Comparison of ENCODE assay signal across 9 cellular contexts in the genomic region with DNA sequence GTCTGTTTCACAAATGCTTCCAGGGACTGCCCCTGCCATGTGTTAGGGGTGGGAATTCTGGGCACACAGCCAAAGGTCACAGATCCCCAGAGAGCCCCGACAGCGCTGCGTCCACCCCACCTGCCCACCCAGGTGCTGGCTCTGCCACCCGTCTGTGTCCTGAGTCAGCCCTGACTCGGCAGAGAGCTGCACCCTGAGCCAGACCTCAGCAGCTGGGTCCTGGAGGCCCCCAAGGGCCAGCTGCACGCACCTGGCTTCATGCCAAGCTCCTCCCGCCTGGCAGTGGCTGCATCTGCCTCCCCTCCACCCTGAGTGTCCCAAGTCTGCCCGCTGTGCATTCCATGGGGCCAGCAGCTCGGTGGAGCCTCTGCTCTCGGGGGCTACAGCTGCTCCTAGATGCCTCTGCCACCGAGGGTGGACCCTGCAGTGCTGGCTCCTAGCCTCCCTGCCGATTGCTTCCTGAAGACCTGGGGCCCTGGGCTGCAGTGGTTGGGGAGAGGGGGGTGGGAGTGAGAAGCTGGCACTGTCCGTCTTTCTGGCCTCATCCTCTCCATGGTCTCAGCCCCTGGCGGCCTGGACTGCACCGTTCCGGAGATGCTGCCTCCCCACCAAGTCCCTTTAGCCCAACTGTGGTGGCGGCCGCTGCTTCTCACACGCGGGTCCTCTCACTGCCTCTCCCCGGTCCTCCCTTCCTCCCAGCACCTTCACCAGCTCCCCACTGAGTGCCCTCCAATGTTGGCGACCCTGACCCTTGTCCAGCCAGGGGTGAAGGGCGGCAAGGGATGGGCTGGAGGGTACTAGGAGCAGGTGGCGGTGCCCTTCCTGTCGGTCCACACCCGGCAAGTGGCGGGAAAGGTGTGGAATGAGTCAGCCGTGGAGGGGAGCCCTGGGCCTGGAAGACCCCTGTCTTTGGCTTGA. TPM values are rescaled to one million over a fixed set of nuclear protein-coding genes. Genes with fewer than 3 reads are reported as not detected.
DNase-seq lines count a peak whose midpoint lies in the region; ATAC-seq, FAIRE-seq and TF ChIP-seq lines count a peak whose summit lies in the region.
"Had no signal": no experiment of that assay in that cellular context is flagged by ENCODE, and none has a peak within 500 bp of the region (broad histone marks: within the 10 kb centered on the region; RNA-seq: fewer than 3 reads in every experiment).

No MANE protein-coding gene starts in this region.

- dilution Hi-C loops in endothelial cell of umbilical vein (cut with MboI; ENCODE audit: extremely low pct_ligation_motif_present, low sequenced_read_pairs), result no loop called here

- no peaks in the 10 kb centered on the region for H3K9me3 Mint-ChIP-seq in activated naive CD4-positive, alpha-beta T cell treated with anti-CD3 and anti-CD28 coated beads, Interleukin-2, amount 10 ng/mL, durations not matched to agents 7 days and 5 days

- ATAC-seq in HG03457 (IDR thresholded peaks at IDR 0.05; ENCODE audit: unreplicated experiment), result no peak

- H3K9ac ChIP-seq in endothelial cell of umbilical vein (replicated peaks; ENCODE audit: extremely low read depth, insufficient read depth, low read length), result no peak overlapping the region

- intact Hi-C loops in endothelial cell of umbilical vein (cut with micrococcal nuclease) (no loop called here), testis (cut with DNase I; ENCODE audit: low total_unique reads) (no loop called here)

- no peaks in the 10 kb centered on the region for H3K36me3 ChIP-seq in endothelial cell of umbilical vein (ENCODE audit: control insufficient read depth in 2 of 2, extremely low read depth in 1 of 2, insufficient read depth in 2 of 2, low read length in 2 of 2)
- no peaks in the 10 kb centered on the region for H3K36me3 ChIP-seq in testis (ENCODE audit: low read depth, missing control alignments)

- H3K27ac ChIP-seq in endothelial cell of umbilical vein (ENCODE audit: insufficient read depth, low read depth, low read length), result no peak overlapping the region
- no peak overlapping the region for H3K27ac ChIP-seq in testis

- H3K9me3 ChIP-seq in endothelial cell of umbilical vein (replicated peaks; ENCODE audit: control insufficient read depth, insufficient read depth, low read length) (no peaks in the 10 kb centered on the region), testis (no peaks in the 10 kb centered on the region)

- no peak overlapping the region for H3K27ac Mint-ChIP-seq in activated naive CD4-positive, alpha-beta T cell treated with anti-CD3 and anti-CD28 coated beads, Interleukin-2, amount 10 ng/mL, durations not matched to agents 7 days and 5 days

- H3K36me3 Mint-ChIP-seq in activated naive CD4-positive, alpha-beta T cell treated with anti-CD3 and anti-CD28 coated beads, Interleukin-2, amount 10 ng/mL, durations not matched to agents 7 days and 5 days, result peaks cover 2% of the 10 kb centered on the region

- DNase-seq in NCI-H524 (lab: John Stamatoyannopoulos, UW), result peak; percentile 70 to 87
- DNase-seq in NCI-H524 treated with DMSO at 0.1 percent for 48 hours (lab: John Stamatoyannopoulos, UW), result no peak
- DNase-seq in NCI-H446 (lab: John Stamatoyannopoulos, UW), result peak; percentile 32 to 77
- DNase-seq in endothelial cell of umbilical vein (ENCODE audit: low read depth, low spot score), result peak; percentile 23
- DNase-seq in testis, result peak; percentile 44
- DNase-seq in activated naive CD4-positive, alpha-beta T cell treated with anti-CD3 and anti-CD28 coated beads, Interleukin-2, amount 10 ng/mL, durations not matched to agents 7 days and 5 days, result no peak
- DNase-seq in HPDE6-E6E7 (ENCODE audit: extremely low spot score), result no peak
- DNase-seq: activated CD4-positive, CD25-positive, alpha-beta regulatory T cell treated with anti-CD3 and anti-CD28 coated beads, Interleukin-2, amount 50 U/mL, for 72 hours had no signal

- no peaks in the 10 kb centered on the region for H3K79me2 ChIP-seq in endothelial cell of umbilical vein (ENCODE audit: control insufficient read depth, insufficient read depth, low read length)

- H2AFZ ChIP-seq in endothelial cell of umbilical vein (ENCODE audit: low read depth, low read length), result no peak overlapping the region

- H4K20me1 ChIP-seq in endothelial cell of umbilical vein (replicated peaks; ENCODE audit: control insufficient read depth, extremely low read depth, insufficient read depth, low read length), result no peaks in the 10 kb centered on the region

- TF ChIP-seq POLR2A in endothelial cell of umbilical vein (IDR thresholded peaks at IDR 0.05; ENCODE audit: low read depth, low read length), result no peak
- no peak for TF ChIP-seq POLR2A in testis (IDR thresholded peaks at IDR 0.05)

- peaks cover 50% of the 10 kb centered on the region for H3K27me3 Mint-ChIP-seq in activated naive CD4-positive, alpha-beta T cell treated with anti-CD3 and anti-CD28 coated beads, Interleukin-2, amount 10 ng/mL, durations not matched to agents 7 days and 5 days

- 57 to 78% methylated on average over 17 to 28 of the region's 28 CpGs for WGBS in testis, 2 donors

- H3K27me3 ChIP-seq in endothelial cell of umbilical vein (ENCODE audit: control insufficient read depth in 2 of 2, insufficient read depth in 2 of 2, low read length in 2 of 2), result peaks cover 0 to 2% of the 10 kb centered on the region in 2 experiments
- no peaks in the 10 kb centered on the region for H3K27me3 ChIP-seq in testis

- H3K9me1 ChIP-seq in endothelial cell of umbilical vein (replicated peaks; ENCODE audit: control insufficient read depth, extremely low read depth, insufficient read depth, low read length), result no peaks in the 10 kb centered on the region

- FAIRE-seq in endothelial cell of umbilical vein (lab: Jason Lieb, UNC), result no peak

- peaks cover 30% of the 10 kb centered on the region for H3K4me1 Mint-ChIP-seq in activated naive CD4-positive, alpha-beta T cell treated with anti-CD3 and anti-CD28 coated beads, Interleukin-2, amount 10 ng/mL, durations not matched to agents 7 days and 5 days

- CTCF ChIA-PET in endothelial cell of umbilical vein (lab: Charles Lee), result interaction anchor here (1.1 kb wide), 2 partner anchors 9 kb away, joined by 3 read pairs; no protein-coding TSS in a partner anchor
- CTCF ChIA-PET in activated naive CD4-positive, alpha-beta T cell treated with anti-CD3 and anti-CD28 coated beads, Interleukin-2, amount 10 ng/mL, durations not matched to agents 7 days and 5 days (lab: Charles Lee), result interaction anchor here (0.8 to 2.0 kb wide), 2 partner anchors 10 to 30 kb away, joined by 4 to 7 read pairs; no protein-coding TSS in a partner anchor

- H3K4me2 ChIP-seq in endothelial cell of umbilical vein (ENCODE audit: insufficient read depth, low read length), result no peak overlapping the region

- POLR2A ChIA-PET in endothelial cell of umbilical vein (lab: Charles Lee), result interaction anchor here (0.9 kb wide), 1 partner anchor 8 kb away, joined by 3 read pairs; no protein-coding TSS in a partner anchor

- TF ChIP-seq CTCF in endothelial cell of umbilical vein (IDR thresholded peaks at IDR 0.05; ENCODE audit: extremely low read depth in 1 of 2, insufficient read depth in 1 of 2, low read depth in 1 of 2, low read length in 2 of 2) (no peak), testis (IDR thresholded peaks at IDR 0.05) (no peak)

- H3K4me3 ChIP-seq in endothelial cell of umbilical vein (replicated peaks in 1 of 3; ENCODE audit: insufficient read depth in 1 of 3, low read depth in 1 of 3, low read length in 3 of 3) (no peak overlapping the region), testis (no peak overlapping the region)

- BruUV-seq in endothelial cell of umbilical vein (replicated peaks; lab: Mats Ljungman, UMichigan), result no TSS peak

- H3K4me3 Mint-ChIP-seq in activated naive CD4-positive, alpha-beta T cell treated with anti-CD3 and anti-CD28 coated beads, Interleukin-2, amount 10 ng/mL, durations not matched to agents 7 days and 5 days, result no peak overlapping the region

- H3K4me1 ChIP-seq in endothelial cell of umbilical vein (ENCODE audit: control insufficient read depth, extremely low read depth, insufficient read depth, low read length), result peaks cover 9% of the 10 kb centered on the region
- peaks cover 27% of the 10 kb centered on the region for H3K4me1 ChIP-seq in testis

RNA-seq across cellular contexts. Expression of a gene that starts 3.0 kb away (rescaled TPM):
- total RNA-seq in endothelial cell of umbilical vein (0.46 and 1.9 TPM in 2 replicates), testis (1 to 10 TPM in 1 of 2 donors, under 1 TPM in 1; 0.55 to 5.9 TPM)
- polyA plus RNA-seq in endothelial cell of umbilical vein (1.3 and 2.3 TPM in 2 replicates), testis (ENCODE audit: insufficient read depth, low read depth, low replicate concordance) (9.3 TPM)
- polyA plus RNA-seq in endothelial cell of umbilical vein (2011; cell fraction: cytosol; rRNA removed), result 1.2 and 2.5 TPM in 2 replicates
- 1.2 TPM in 1 of 2 replicates, not detected in the other for polyA plus RNA-seq in endothelial cell of umbilical vein (2011; cell fraction: nucleus; rRNA removed)
- polyA plus RNA-seq in endothelial cell of umbilical vein (2012), result 1.9 and 3.2 TPM in 2 replicates
- polyA minus RNA-seq in endothelial cell of umbilical vein, result 0.19 and 0.40 TPM in 2 replicates
- polyA minus RNA-seq in endothelial cell of umbilical vein (2011; cell fraction: cytosol; rRNA and poly(A)+ RNA removed), result 7.6 TPM
- 0.34 TPM in 1 of 2 replicates, not detected in the other for polyA minus RNA-seq in endothelial cell of umbilical vein (2011; cell fraction: nucleus; rRNA and poly(A)+ RNA removed)

RNA-seq across cellular contexts. Expression of a gene that starts 13.2 kb away (rescaled TPM):
- total RNA-seq in endothelial cell of umbilical vein (not detected in 2 replicates), testis (1 to 10 TPM in 1 of 2 donors, under 1 TPM in 1; 0.55 to 2.3 TPM)
- polyA plus RNA-seq in endothelial cell of umbilical vein (not detected in 2 replicates), testis (ENCODE audit: insufficient read depth, low read depth, low replicate concordance) (3.0 TPM)
- polyA plus RNA-seq in endothelial cell of umbilical vein (2011; cell fraction: cytosol; rRNA removed), result not detected in 2 replicates
- polyA plus RNA-seq in endothelial cell of umbilical vein (2011; cell fraction: nucleus; rRNA removed), result not detected in 2 replicates
- not detected in 2 replicates for polyA plus RNA-seq in endothelial cell of umbilical vein (2012)
- polyA minus RNA-seq in endothelial cell of umbilical vein, result not detected in 2 replicates
- not detected for polyA minus RNA-seq in endothelial cell of umbilical vein (2011; cell fraction: cytosol; rRNA and poly(A)+ RNA removed)
- not detected in 2 replicates for polyA minus RNA-seq in endothelial cell of umbilical vein (2011; cell fraction: nucleus; rRNA and poly(A)+ RNA removed)

RNA-seq across cellular contexts. Expression of a gene that starts 28.5 kb away (rescaled TPM):
- total RNA-seq in endothelial cell of umbilical vein, result not detected in 2 replicates
- 0.05 and 0.06 TPM in 2 replicates for polyA plus RNA-seq in endothelial cell of umbilical vein
- polyA plus RNA-seq in endothelial cell of umbilical vein (2011; cell fraction: cytosol; rRNA removed), result 0.05 and 0.10 TPM in 2 replicates
- polyA plus RNA-seq in endothelial cell of umbilical vein (2011; cell fraction: nucleus; rRNA removed), result not detected in 2 replicates
- polyA plus RNA-seq in endothelial cell of umbilical vein (2012), result not detected in 2 replicates
- 0.15 TPM in 1 of 2 replicates, not detected in the other for polyA minus RNA-seq in endothelial cell of umbilical vein
- 0.82 TPM for polyA minus RNA-seq in endothelial cell of umbilical vein (2011; cell fraction: cytosol; rRNA and poly(A)+ RNA removed)
- polyA minus RNA-seq in endothelial cell of umbilical vein (2011; cell fraction: nucleus; rRNA and poly(A)+ RNA removed), result not detected in 2 replicates
- total RNA-seq in testis, result 10 to 100 TPM; 21.9 to 37.8 TPM
- polyA plus RNA-seq in testis (ENCODE audit: insufficient read depth, low read depth, low replicate concordance), result 31.2 TPM

RNA-seq across cellular contexts. Expression of a gene that starts 41.0 kb away (rescaled TPM):
- total RNA-seq in endothelial cell of umbilical vein (not detected in 2 replicates), testis (10 to 100 TPM in 1 of 2 donors, 1 to 10 TPM in 1; 3.8 to 28.1 TPM)
- polyA plus RNA-seq in endothelial cell of umbilical vein (not detected in 2 replicates), testis (ENCODE audit: insufficient read depth, low read depth, low replicate concordance) (0.32 TPM)
- polyA plus RNA-seq in endothelial cell of umbilical vein (2011; cell fraction: cytosol; rRNA removed), result not detected in 2 replicates
- polyA plus RNA-seq in endothelial cell of umbilical vein (2011; cell fraction: nucleus; rRNA removed), result not detected in 2 replicates
- polyA plus RNA-seq in endothelial cell of umbilical vein (2012), result not detected in 2 replicates
- not detected in 2 replicates for polyA minus RNA-seq in endothelial cell of umbilical vein
- polyA minus RNA-seq in endothelial cell of umbilical vein (2011; cell fraction: cytosol; rRNA and poly(A)+ RNA removed), result not detected
- polyA minus RNA-seq in endothelial cell of umbilical vein (2011; cell fraction: nucleus; rRNA and poly(A)+ RNA removed), result not detected in 2 replicates

RNA-seq across cellular contexts. Expression of a gene that starts 57.1 kb away (rescaled TPM):
- total RNA-seq in endothelial cell of umbilical vein (143 and 155 TPM in 2 replicates), testis (100 to 1,000 TPM; 137 to 179 TPM)
- polyA plus RNA-seq in endothelial cell of umbilical vein (123 and 127 TPM in 2 replicates), testis (ENCODE audit: insufficient read depth, low read depth, low replicate concordance) (178 TPM)
- polyA plus RNA-seq in endothelial cell of umbilical vein (2011; cell fraction: cytosol; rRNA removed), result 137 and 147 TPM in 2 replicates
- polyA plus RNA-seq in endothelial cell of umbilical vein (2011; cell fraction: nucleus; rRNA removed), result 510 and 541 TPM in 2 replicates
- polyA plus RNA-seq in endothelial cell of umbilical vein (2012), result 147 and 161 TPM in 2 replicates
- 108 and 121 TPM in 2 replicates for polyA minus RNA-seq in endothelial cell of umbilical vein
- polyA minus RNA-seq in endothelial cell of umbilical vein (2011; cell fraction: cytosol; rRNA and poly(A)+ RNA removed), result 34.4 TPM
- polyA minus RNA-seq in endothelial cell of umbilical vein (2011; cell fraction: nucleus; rRNA and poly(A)+ RNA removed), result 96.1 and 97.5 TPM in 2 replicates

Comparison
In these comparisons a context has a peak if more than half of its experiments do, and no peak if none do; other contexts are left out.
1. DNase-seq: peak in NCI-H524 (2 of 2), NCI-H446 (2 of 2), endothelial cell of umbilical vein (single experiment) and testis (single experiment); none in NCI-H524 treated with DMSO at 0.1 percent for 48 hours (single experiment), activated naive CD4-positive, alpha-beta T cell treated with anti-CD3 and anti-CD28 coated beads, Interleukin-2, amount 10 ng/mL, durations not matched to agents 7 days and 5 days (single experiment) and HPDE6-E6E7 (single experiment).
2. RNA of a gene that starts 28.5 kb away (total RNA-seq): 21.9 to 37.8 TPM in testis; not detected in endothelial cell of umbilical vein; every median in the first group is over 10 times any median in the second.